ENCODE assay signal across 8 cellular contexts in the genomic region with DNA sequence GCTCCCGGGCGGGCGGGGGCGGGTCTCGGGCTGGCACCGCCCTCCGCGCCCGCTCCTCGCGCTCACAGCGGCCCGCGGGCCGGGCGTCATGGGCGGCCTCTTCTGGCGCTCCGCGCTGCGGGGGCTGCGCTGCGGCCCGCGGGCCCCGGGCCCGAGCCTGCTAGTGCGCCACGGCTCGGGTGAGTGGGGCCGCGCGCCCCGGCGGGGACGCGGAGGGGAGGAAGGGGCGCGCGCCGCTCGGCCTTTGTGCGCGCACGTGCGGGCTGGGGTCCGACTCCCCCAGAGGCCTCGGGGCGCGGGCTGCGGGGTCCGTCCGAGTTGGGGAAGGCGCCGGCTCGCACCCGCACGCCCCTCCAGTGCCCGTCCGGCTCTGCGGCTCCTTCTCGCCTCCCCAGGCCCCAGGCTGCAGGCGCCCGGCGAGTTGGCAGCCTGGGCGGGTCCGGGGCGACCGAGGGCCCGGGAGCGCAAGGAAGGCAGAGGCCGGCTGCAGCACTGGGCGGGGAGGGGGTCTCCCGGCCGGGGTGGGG. TPM values are rescaled to one million over a fixed set of nuclear protein-coding genes. Genes with fewer than 3 reads are reported as not detected.
DNase-seq lines count a peak whose midpoint lies in the region; ATAC-seq and TF ChIP-seq lines count a peak whose summit lies in the region.

NME4 (plus strand) TSS at position 65 of the 527 bp plus-strand sequence; CDS start at position 89, 24 bp downstream.

- no peak for TF ChIP-seq CTCF in cardiac muscle cell (IDR thresholded peaks at IDR 0.05; ENCODE audit: low read depth, low read length)
- TF ChIP-seq CTCF in parathyroid adenoma (IDR thresholded peaks at IDR 0.05) = no peak

- peaks cover 2% of the 10 kb centered on the region for H3K36me3 Mint-ChIP-seq in activated naive CD4-positive, alpha-beta T cell treated with anti-CD3 and anti-CD28 coated beads for 36 hours (ENCODE audit: low read depth)

- intact Hi-C loops in activated naive CD4-positive, alpha-beta T cell treated with anti-CD3 and anti-CD28 coated beads for 36 hours (cut with micrococcal nuclease) = no loop called here

- no peaks in the 10 kb centered on the region for H3K27me3 Mint-ChIP-seq in activated naive CD4-positive, alpha-beta T cell treated with anti-CD3 and anti-CD28 coated beads for 36 hours (ENCODE audit: low read depth)

- peaks cover 9% of the 10 kb centered on the region; the same call in 1 of the 2 replicates for H3K4me1 ChIP-seq in HUES48 (ENCODE audit: control insufficient read depth, insufficient read depth, low read length)
- peaks cover 9% of the 10 kb centered on the region for H3K4me1 ChIP-seq in cardiac muscle cell (ENCODE audit: low read depth)
- peaks cover 10% of the 10 kb centered on the region for H3K4me1 ChIP-seq in parathyroid adenoma

- peak within 1 kb of the TSS; percentile 60 for H3K27ac Mint-ChIP-seq in activated naive CD4-positive, alpha-beta T cell treated with anti-CD3 and anti-CD28 coated beads for 36 hours

- H3K4me3 Mint-ChIP-seq in activated naive CD4-positive, alpha-beta T cell treated with anti-CD3 and anti-CD28 coated beads for 36 hours = peak within 1 kb of the TSS; percentile 83

- ATAC-seq in GM21786 (IDR thresholded peaks at IDR 0.05; ENCODE audit: unreplicated experiment) = no peak

- H3K4me1 Mint-ChIP-seq in activated naive CD4-positive, alpha-beta T cell treated with anti-CD3 and anti-CD28 coated beads for 36 hours (ENCODE audit: low read depth) = peaks cover 24% of the 10 kb centered on the region

- H3K27me3 ChIP-seq in HUES48 (ENCODE audit: control insufficient read depth, insufficient read depth, low read length) = no peaks in the 10 kb centered on the region
- H3K27me3 ChIP-seq in cardiac muscle cell = no peaks in the 10 kb centered on the region
- no peaks in the 10 kb centered on the region for H3K27me3 ChIP-seq in parathyroid adenoma (ENCODE audit: control insufficient read depth, insufficient read depth, low read length)

- H3K36me3 ChIP-seq in HUES48 (ENCODE audit: control insufficient read depth, insufficient read depth, low read length) (peaks cover 24% of the 10 kb centered on the region), cardiac muscle cell (peaks cover 13% of the 10 kb centered on the region), parathyroid adenoma (ENCODE audit: control insufficient read depth, insufficient read depth, low read length) (no peaks in the 10 kb centered on the region)

- peaks cover 2% of the 10 kb centered on the region for H3K79me2 ChIP-seq in parathyroid adenoma

- peak within 1 kb of the TSS; percentile 96 for H2AFZ ChIP-seq in parathyroid adenoma

- H3K9me3 ChIP-seq in HUES48 (ENCODE audit: control insufficient read depth, insufficient read depth, low read length) (no peaks in the 10 kb centered on the region), cardiac muscle cell (ENCODE audit: low read depth) (no peaks in the 10 kb centered on the region), parathyroid adenoma (ENCODE audit: control insufficient read depth, low read length) (no peaks in the 10 kb centered on the region)

- H3K27ac ChIP-seq in HUES48 (ENCODE audit: low read depth, low read length) = peak within 1 kb of the TSS; percentile 90
- peak within 1 kb of the TSS; percentile 94 for H3K27ac ChIP-seq in cardiac muscle cell
- peak within 1 kb of the TSS; percentile 90 for H3K27ac ChIP-seq in parathyroid adenoma

- DNase-seq in ELR (ENCODE audit: low read depth) (peak; percentile 54), cardiac muscle cell (ENCODE audit: low read depth in 1 of 2, low spot score in 1 of 2) (peak; percentile 62 to 69), putamen (ENCODE audit: low spot score) (no peak)
- DNase-seq in activated naive CD4-positive, alpha-beta T cell treated with anti-CD3 and anti-CD28 coated beads for 36 hours = no peak
- no peak for DNase-seq in activated CD4-positive, alpha-beta T cell treated with anti-CD3 and anti-CD28 coated beads for 4 hours

- H3K9me3 Mint-ChIP-seq in activated naive CD4-positive, alpha-beta T cell treated with anti-CD3 and anti-CD28 coated beads for 36 hours = peaks cover 1% of the 10 kb centered on the region

- H3K9ac ChIP-seq in HUES48 (ENCODE audit: low read depth, low read length) (peak within 1 kb of the TSS; percentile 84), parathyroid adenoma (no peak within 1 kb of the TSS)

- H3K4me3 ChIP-seq in HUES48 (ENCODE audit: low read depth, low read length) (peak within 1 kb of the TSS; percentile 73), cardiac muscle cell (peak within 1 kb of the TSS; percentile 96), parathyroid adenoma (ENCODE audit: low read depth, low read length) (peak within 1 kb of the TSS; percentile 35)

- CTCF ChIA-PET in activated naive CD4-positive, alpha-beta T cell treated with anti-CD3 and anti-CD28 coated beads for 36 hours (lab: Charles Lee) = interaction anchor here (1.4 kb wide), 1 partner anchor 90 kb away, joined by 7 read pairs; no protein-coding TSS in a partner anchor

- peak within 1 kb of the TSS; percentile 75 for H3K4me2 ChIP-seq in parathyroid adenoma (ENCODE audit: low read length)

RNA-seq across cellular contexts. Expression of gene NME4, which starts in this region (rescaled TPM):
- 10 to 100 TPM; 86.7 to 87.0 TPM for total RNA-seq in activated naive CD4-positive, alpha-beta T cell treated with anti-CD3 and anti-CD28 coated beads for 36 hours
- 352 and 452 TPM in 2 replicates for total RNA-seq in cardiac muscle cell
- polyA plus RNA-seq in cardiac muscle cell = 518 and 664 TPM in 2 replicates

Comparison
In these comparisons a context has a peak if more than half of its experiments do, and no peak if none do; other contexts are left out.
1. DNase-seq: peak in ELR (single experiment) and cardiac muscle cell (2 of 2); none in activated naive CD4-positive, alpha-beta T cell treated with anti-CD3 and anti-CD28 coated beads for 36 hours (single experiment), putamen (single experiment) and activated CD4-positive, alpha-beta T cell treated with anti-CD3 and anti-CD28 coated beads for 4 hours (0 of 2).
2. H3K4me3 ChIP-seq: peak in every context shown above with its lines; median percentile 96 in cardiac muscle cell; 73 in HUES48; 35 in parathyroid adenoma.
3. Peak in every context shown above with its lines, with median percentiles within 50 percentile points of each other: H3K27ac ChIP-seq.